8 cellular contexts compared by ENCODE assay signal in the genomic region with DNA sequence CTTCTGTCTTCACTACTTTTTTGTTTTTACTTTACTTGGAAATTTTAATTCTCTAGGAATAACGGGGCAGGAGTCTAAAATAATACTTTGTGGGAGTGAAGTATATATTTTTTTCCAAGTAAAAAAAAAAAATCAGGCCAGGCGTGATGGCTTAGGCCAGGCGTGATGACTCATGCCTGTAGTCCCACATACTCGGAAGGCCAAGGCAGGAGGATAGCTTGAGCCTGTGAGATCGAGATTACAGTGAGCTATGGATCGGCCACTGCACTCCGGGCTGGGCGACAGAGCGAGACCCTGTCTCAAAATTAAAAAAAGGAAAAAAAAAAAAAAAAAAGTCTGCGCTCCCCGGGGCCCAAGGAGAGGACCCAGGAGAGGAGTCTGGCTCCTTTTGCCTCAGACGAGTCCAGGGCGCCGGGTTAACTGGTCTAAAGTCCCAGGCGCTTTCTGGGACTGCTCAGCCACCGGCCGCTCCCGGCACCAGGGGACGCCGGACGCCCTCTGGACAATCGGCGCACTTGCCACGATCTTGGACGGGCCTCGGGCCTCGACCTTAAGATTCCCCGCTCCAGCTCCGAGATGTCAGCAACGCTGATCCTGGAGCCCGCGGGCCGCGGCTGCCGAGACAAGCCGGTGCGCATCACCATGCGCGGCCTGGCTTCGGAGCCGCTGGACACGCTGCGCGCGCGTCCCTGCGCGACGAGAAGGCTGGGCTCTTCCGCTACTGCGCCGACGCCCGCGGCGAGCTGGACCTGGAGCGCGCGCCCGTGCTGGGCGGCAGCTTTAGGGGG. TPM values are rescaled to one million over a fixed set of nuclear protein-coding genes. Genes with fewer than 3 reads are reported as not detected.
A peak's percentile ranks its signal among the peaks of the same experiment; 100 is the strongest.
DNase-seq lines count a peak whose midpoint lies in the region; TF ChIP-seq lines count a peak whose summit lies in the region.
"Had no signal": no experiment of that assay in that cellular context is flagged by ENCODE, and none has a peak within 500 bp of the region (broad histone marks: within the 10 kb centered on the region; RNA-seq: fewer than 3 reads in every experiment).

No MANE protein-coding gene starts in this region.

- TF ChIP-seq CTCF in breast epithelium (IDR thresholded peaks at IDR 0.05) = no peak

- DNase-seq in NCI-H1092 (lab: John Stamatoyannopoulos, UW) = peak; percentile 20
- peak in 1 of 2 donors; percentile 51 for DNase-seq in breast epithelium (ENCODE audit: low spot score in 2 of 2)
- DNase-seq in islet precursor cell = peak; percentile 54
- DNase-seq in NCI-H187 (lab: John Stamatoyannopoulos, UW) = no peak
- DNase-seq in GF-D8 (lab: John Stamatoyannopoulos, UW) = no peak
- no peak for DNase-seq in posterior vena cava (ENCODE audit: low spot score)

- H3K36me3 ChIP-seq in breast epithelium (no peaks in the 10 kb centered on the region), stomach smooth muscle (ENCODE audit: control insufficient read depth in 2 of 2, insufficient read depth in 2 of 2, low read length in 2 of 2) (no peaks in the 10 kb centered on the region)

- H3K27ac ChIP-seq in breast epithelium (no peak overlapping the region), stomach smooth muscle (ENCODE audit: low read length) (no peak overlapping the region)
- H3K27ac ChIP-seq: HL-60 had no signal

- H3K9me3 ChIP-seq in breast epithelium (peaks cover 0 to under 1% of the 10 kb centered on the region in 2 donors), stomach smooth muscle (ENCODE audit: control insufficient read depth in 2 of 2, low read length in 2 of 2) (no peaks in the 10 kb centered on the region)

- H3K27me3 ChIP-seq in breast epithelium (no peaks in the 10 kb centered on the region), stomach smooth muscle (ENCODE audit: control insufficient read depth in 1 of 2, insufficient read depth in 2 of 2, low read length in 2 of 2) (peaks cover 0 to 4% of the 10 kb centered on the region in 2 donors)

- peak overlapping the region; percentile 34 to 67 (median 55) for H3K4me3 ChIP-seq in breast epithelium
- H3K4me3 ChIP-seq in stomach smooth muscle (ENCODE audit: low read length in 2 of 2) = peak overlapping the region; percentile 74 to 75

- H3K4me1 ChIP-seq in breast epithelium (peaks cover 0 to 8% of the 10 kb centered on the region in 2 donors), stomach smooth muscle (ENCODE audit: control insufficient read depth, insufficient read depth, low read length) (peaks cover 20% of the 10 kb centered on the region)

- TF ChIP-seq POLR2A in breast epithelium (IDR thresholded peaks at IDR 0.05) = no peak

- H3K9ac ChIP-seq in stomach smooth muscle (ENCODE audit: low read length in 2 of 2) = peak overlapping the region; percentile 47 to 55

- intact Hi-C loops in breast epithelium (cut with DNase I; ENCODE audit: low total_unique reads) = no loop called here
- intact Hi-C loops in posterior vena cava (cut with DNase I) = no loop called here

RNA-seq across cellular contexts. Expression of a gene that starts 2.7 kb away (rescaled TPM):
- total RNA-seq in breast epithelium (10 to 100 TPM in 1 of 3 donors, 1 to 10 TPM in 2; 3.4 to 13.6 (median 9.5) TPM), posterior vena cava (1 to 10 TPM; 6.1 to 6.3 TPM)

RNA-seq across cellular contexts. Expression of a gene that starts 42.2 kb away (rescaled TPM):
- total RNA-seq in breast epithelium = 10 to 100 TPM in 1 of 3 donors, 1 to 10 TPM in 2; 5.3 to 13.3 (median 8.5) TPM
- 1 to 10 TPM; 3.9 to 4.3 TPM for total RNA-seq in posterior vena cava

Comparison
In these comparisons a context has a peak if more than half of its experiments do, and no peak if none do; other contexts are left out.
1. DNase-seq: peak in NCI-H1092 (single experiment) and islet precursor cell (single experiment); none in NCI-H187 (0 of 2), GF-D8 (single experiment) and posterior vena cava (single experiment).